10 cellular contexts compared by ENCODE assay signal in genomic region chr2:237895544-237896506, GRCh38. TPM values are rescaled to one million over a fixed set of nuclear protein-coding genes. Genes with fewer than 3 reads are reported as not detected.
DNase-seq lines count a peak whose midpoint lies in the region; ATAC-seq and TF ChIP-seq lines count a peak whose summit lies in the region.
"Had no signal": no experiment of that assay in that cellular context is flagged by ENCODE, and none has a peak within 500 bp of the region (broad histone marks: within the 10 kb centered on the region; RNA-seq: fewer than 3 reads in every experiment).

No MANE protein-coding gene starts in this region.

- H3K9me3 ChIP-seq in Loucy (ENCODE audit: insufficient read depth, low read depth, low read length) (no peaks in the 10 kb centered on the region), stomach (no peaks in the 10 kb centered on the region)
- H3K9me3 ChIP-seq: ovary had no signal

- intact Hi-C loops in stomach (cut with DNase I; ENCODE audit: low total_unique reads): no loop called here

- no peaks in the 10 kb centered on the region for H3K36me3 ChIP-seq in Loucy (ENCODE audit: insufficient read depth, low read length)
- H3K36me3 ChIP-seq in stomach: no peaks in the 10 kb centered on the region
- H3K36me3 ChIP-seq: ovary had no signal

- H3K4me1 ChIP-seq in Loucy (ENCODE audit: insufficient read depth, low read length, poor library complexity, severe bottlenecking) (peaks cover 31% of the 10 kb centered on the region), stomach (peaks cover 14 to 73% (median 45%) of the 10 kb centered on the region in 4 donors)

- TF ChIP-seq CTCF in Loucy (conservative IDR thresholded peaks at IDR 0.05; ENCODE audit: low read length) (no peak), stomach (IDR thresholded peaks at IDR 0.05) (no peak), nephron progenitor cell (IDR thresholded peaks at IDR 0.05) (no peak)

- no peaks in the 10 kb centered on the region for H3K9me2 ChIP-seq in Loucy (replicated peaks; ENCODE audit: low read depth, low read length)

- 0 out of 2 replicates have a peak overlapping the region, but pooled peaks have one; percentile 42 for H2AFZ ChIP-seq in Loucy (ENCODE audit: low read length)

- H3K27me3 ChIP-seq in Loucy (ENCODE audit: insufficient read depth, low read length, poor library complexity, severe bottlenecking): no peaks in the 10 kb centered on the region
- no peaks in the 10 kb centered on the region for H3K27me3 ChIP-seq in stomach
- H3K27me3 ChIP-seq: ovary had no signal

- no peak for TF ChIP-seq POLR2A in stomach (IDR thresholded peaks at IDR 0.05)

- no peaks in the 10 kb centered on the region for H3K79me2 ChIP-seq in Loucy (ENCODE audit: insufficient read depth, low read length)

- H3K27ac Mint-ChIP-seq in nephron progenitor cell: no peak overlapping the region

- no peaks in the 10 kb centered on the region; the same call in 1 of the 2 replicates for H3F3A ChIP-seq in Loucy (ENCODE audit: low read depth)

- H3K9ac ChIP-seq in Loucy (ENCODE audit: low read depth, low read length, poor library complexity, severe bottlenecking): no peak overlapping the region

- H3K4me2 ChIP-seq in Loucy (ENCODE audit: low read depth, low read length, poor library complexity, severe bottlenecking): no peak overlapping the region

- no peak for ATAC-seq in HG02798 (IDR thresholded peaks at IDR 0.05; ENCODE audit: poor library complexity, unreplicated experiment)
- no peak for ATAC-seq in activated T-cell treated with anti-CD3 and anti-CD28 coated beads, Interleukin-2, amount 50 U/mL, for 4 hours

- H3K4me1 Mint-ChIP-seq in activated T-cell treated with anti-CD3 and anti-CD28 coated beads, Interleukin-2, amount 50 U/mL, for 4 hours (ENCODE audit: low read depth): peaks cover 36% of the 10 kb centered on the region
- peaks cover 19% of the 10 kb centered on the region for H3K4me1 Mint-ChIP-seq in nephron progenitor cell

- H3K4me3 ChIP-seq in Loucy (ENCODE audit: low read length, poor library complexity, severe bottlenecking) (no peak overlapping the region), stomach (no peak overlapping the region)
- H3K4me3 ChIP-seq: ovary had no signal

- peak overlapping the region; percentile 66 for H3K27ac ChIP-seq in angular gyrus (ENCODE audit: low read depth, low read length)
- H3K27ac ChIP-seq in stomach: peak overlapping the region in 4 of 5 donors; percentile 26 to 94 (median 77)

- TF ChIP-seq EP300 in stomach (IDR thresholded peaks at IDR 0.05): peak; percentile 54

- H4K20me1 ChIP-seq in Loucy (ENCODE audit: insufficient read depth, low read length, poor library complexity, severe bottlenecking): no peaks in the 10 kb centered on the region

- no peaks in the 10 kb centered on the region for H3K9me3 Mint-ChIP-seq in activated T-cell treated with anti-CD3 and anti-CD28 coated beads, Interleukin-2, amount 50 U/mL, for 4 hours
- H3K9me3 Mint-ChIP-seq in nephron progenitor cell: no peaks in the 10 kb centered on the region

- WGBS in stomach, 5 donors: 76 to 87% (median 79%) methylated on average over 14 to 27 of the region's 27 CpGs

- DNase-seq in hippocampal formation (lab: John Stamatoyannopoulos, UW) (peak; percentile 45), stomach (no peak), NK-92 (lab: John Stamatoyannopoulos, UW; ENCODE audit: unreplicated experiment) (no peak), nephron progenitor cell (no peak)
- no peak for DNase-seq in activated T-cell treated with anti-CD3 and anti-CD28 coated beads, Interleukin-2, amount 50 U/mL, for 4 hours
- DNase-seq: NK-92 treated with Interleukin-12 subunit alpha and Interleukin-12 subunit beta, amount 100 ng/mL, for 24 hours had no signal

- no peaks in the 10 kb centered on the region for H3K27me3 Mint-ChIP-seq in activated T-cell treated with anti-CD3 and anti-CD28 coated beads, Interleukin-2, amount 50 U/mL, for 4 hours (ENCODE audit: low read depth)
- H3K27me3 Mint-ChIP-seq in nephron progenitor cell (ENCODE audit: low read depth, poor library complexity): peaks cover 7% of the 10 kb centered on the region

- no peaks in the 10 kb centered on the region for H3K36me3 Mint-ChIP-seq in activated T-cell treated with anti-CD3 and anti-CD28 coated beads, Interleukin-2, amount 50 U/mL, for 4 hours (ENCODE audit: insufficient read depth)
- H3K36me3 Mint-ChIP-seq in nephron progenitor cell (ENCODE audit: low read depth): no peaks in the 10 kb centered on the region

- H3K4me3 Mint-ChIP-seq in activated T-cell treated with anti-CD3 and anti-CD28 coated beads, Interleukin-2, amount 50 U/mL, for 4 hours: no peak overlapping the region
- no peak overlapping the region for H3K4me3 Mint-ChIP-seq in nephron progenitor cell

RNA-seq across cellular contexts. Expression of gene RAMP1, which starts 36.4 kb away (rescaled TPM):
- 100 to 1,000 TPM in 1 of 5 donors, 10 to 100 TPM in 3, under 1 TPM in 1; 0.87 to 113 (median 31.4) TPM for total RNA-seq in stomach
- polyA plus RNA-seq in stomach: 100 to 1,000 TPM in 1 of 3 donors, 10 to 100 TPM in 2; 14.1 to 101 (median 32.3) TPM
- under 1 TPM; 0.43 to 0.53 (median 0.46) TPM for total RNA-seq in activated T-cell treated with anti-CD3 and anti-CD28 coated beads, Interleukin-2, amount 50 U/mL, for 4 hours

Comparison
In these comparisons a context has a peak if more than half of its experiments do, and no peak if none do; other contexts are left out.
1. DNase-seq: peak in hippocampal formation (2 of 2); none in stomach (single experiment), NK-92 (single experiment), activated T-cell treated with anti-CD3 and anti-CD28 coated beads, Interleukin-2, amount 50 U/mL, for 4 hours (single experiment) and nephron progenitor cell (single experiment).